8 cellular contexts compared by ENCODE assay signal in genomic region chr15:83489690-83490089, GRCh38. TPM values are rescaled to one million over a fixed set of nuclear protein-coding genes. Genes with fewer than 3 reads are reported as not detected.
"Had no signal": no experiment of that assay in that cellular context is flagged by ENCODE, and none has a peak within 500 bp of the region (broad histone marks: within the 10 kb centered on the region; RNA-seq: fewer than 3 reads in every experiment).

No MANE protein-coding gene starts in this region.

- H3K27ac ChIP-seq: HL-60 had no signal

- ATAC-seq: HepG2 had no signal

- FAIRE-seq: HepG2, HTR-8/SVneo had no signal

- DNase-seq: IMR-90, KBM-7, KG1 had no signal

RNA-seq across cellular contexts. Expression of gene SH3GL3, which starts 42.5 kb away (rescaled TPM):
- total RNA-seq: HepG2, HT-29, IMR-90 had no signal
- polyA plus RNA-seq: HepG2, IgD-negative memory B cell, IMR-90 had no signal
